10 cellular contexts compared by ENCODE assay signal in the genomic region with DNA sequence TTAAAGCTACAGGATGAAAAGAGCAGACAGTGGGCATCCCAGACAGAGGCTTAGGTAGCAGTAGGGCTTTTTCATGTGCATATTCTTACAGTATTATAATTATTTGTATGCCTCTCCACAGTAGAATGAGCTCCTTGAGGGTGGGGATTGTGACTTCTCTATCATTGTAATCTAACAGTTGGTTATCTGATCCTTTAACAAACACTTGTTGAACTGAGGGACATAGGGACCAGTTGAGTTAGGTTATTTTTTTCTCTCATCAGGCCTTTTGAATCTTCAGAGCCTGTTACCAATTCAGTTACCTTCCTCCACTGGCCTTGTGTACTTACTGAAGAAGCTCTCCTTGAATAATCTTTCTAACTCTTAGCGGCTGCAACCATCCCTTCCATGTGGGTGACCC. TPM values are rescaled to one million over a fixed set of nuclear protein-coding genes. Genes with fewer than 3 reads are reported as not detected.
DNase-seq lines count a peak whose midpoint lies in the region; ATAC-seq and TF ChIP-seq lines count a peak whose summit lies in the region.
"Had no signal": no experiment of that assay in that cellular context is flagged by ENCODE, and none has a peak within 500 bp of the region (broad histone marks: within the 10 kb centered on the region; RNA-seq: fewer than 3 reads in every experiment).

No MANE protein-coding gene starts in this region.

- H3K9me3 Mint-ChIP-seq in T-helper 2 cell treated with Interferon-gamma antibody and Interleukin-4, amounts not matched to agents 5 μg/mL and 100 μg/mL, for 36 hours, result no peaks in the 10 kb centered on the region
- no peaks in the 10 kb centered on the region for H3K9me3 Mint-ChIP-seq in effector memory CD8-positive, alpha-beta T cell

- H3K36me3 ChIP-seq in OCI-LY1 (ENCODE audit: insufficient read depth, low read length) (peaks cover 34% of the 10 kb centered on the region), osteoblast (ENCODE audit: insufficient read depth, low read length) (peaks cover 19% of the 10 kb centered on the region)

- H3K79me2 ChIP-seq in OCI-LY1 (ENCODE audit: insufficient read depth, low read length), result peaks cover 31% of the 10 kb centered on the region
- peaks cover 58% of the 10 kb centered on the region for H3K79me2 ChIP-seq in osteoblast (ENCODE audit: insufficient read depth, low read length)

- peak overlapping the region; percentile 91 for H3K9ac ChIP-seq in OCI-LY1 (ENCODE audit: low read length)

- H3K9me3 ChIP-seq in OCI-LY1 (ENCODE audit: low read length) (no peaks in the 10 kb centered on the region), osteoblast (ENCODE audit: low read depth, low read length) (no peaks in the 10 kb centered on the region)
- H3K9me3 ChIP-seq: thyroid gland had no signal

- H3K4me3 ChIP-seq in OCI-LY1 (ENCODE audit: low read depth, low read length, poor library complexity, severe bottlenecking) (peak overlapping the region; percentile 89), osteoblast (ENCODE audit: insufficient read depth, low read length) (no peak overlapping the region)

- peaks cover 33% of the 10 kb centered on the region for H3K36me3 Mint-ChIP-seq in T-helper 2 cell treated with Interferon-gamma antibody and Interleukin-4, amounts not matched to agents 5 μg/mL and 100 μg/mL, for 36 hours (ENCODE audit: low read depth)
- H3K36me3 Mint-ChIP-seq in effector memory CD8-positive, alpha-beta T cell (ENCODE audit: insufficient read depth), result peaks cover 62% of the 10 kb centered on the region

- H3K27ac ChIP-seq in OCI-LY1 (ENCODE audit: low read depth, low read length, poor library complexity, severe bottlenecking), result no peak overlapping the region
- no peak overlapping the region for H3K27ac ChIP-seq in osteoblast (ENCODE audit: low read depth, low read length)

- peak overlapping the region; percentile 100 for H3K27ac Mint-ChIP-seq in T-helper 2 cell treated with Interferon-gamma antibody and Interleukin-4, amounts not matched to agents 5 μg/mL and 100 μg/mL, for 36 hours
- peak overlapping the region; percentile 98 to 100 for H3K27ac Mint-ChIP-seq in effector memory CD8-positive, alpha-beta T cell

- H3K4me1 ChIP-seq in OCI-LY1 (ENCODE audit: insufficient read depth, low read length, severe bottlenecking) (peaks cover 40% of the 10 kb centered on the region), osteoblast (ENCODE audit: insufficient read depth, low read length) (peaks cover 31% of the 10 kb centered on the region)

- no peak overlapping the region for H2AFZ ChIP-seq in OCI-LY1 (ENCODE audit: low read length)
- H2AFZ ChIP-seq in osteoblast (ENCODE audit: low read length), result no peak overlapping the region

- H3K4me1 Mint-ChIP-seq in T-helper 2 cell treated with Interferon-gamma antibody and Interleukin-4, amounts not matched to agents 5 μg/mL and 100 μg/mL, for 36 hours (ENCODE audit: low read depth), result peaks cover 46% of the 10 kb centered on the region
- peaks cover 33 to 62% of the 10 kb centered on the region in 2 donors for H3K4me1 Mint-ChIP-seq in effector memory CD8-positive, alpha-beta T cell (ENCODE audit: low read depth in 2 of 2)

- H3K4me2 ChIP-seq in OCI-LY1 (ENCODE audit: low read length) (peak overlapping the region; percentile 84), osteoblast (ENCODE audit: insufficient read depth, low read length) (peak overlapping the region; percentile 86)

- H3K9me2 ChIP-seq in OCI-LY1 (ENCODE audit: low read depth, low read length), result no peaks in the 10 kb centered on the region

- no peak for DNase-seq in T-helper 2 cell treated with Interferon-gamma antibody and Interleukin-4, amounts not matched to agents 5 μg/mL and 100 μg/mL, for 36 hours (ENCODE audit: low spot score)
- DNase-seq in T-helper 2 cell, result no peak
- DNase-seq in effector memory CD8-positive, alpha-beta T cell, result no peak
- no peak for DNase-seq in osteoblast (ENCODE audit: insufficient read length, low spot score, missing footprints)
- no peak for DNase-seq in NCI-H2196 (lab: John Stamatoyannopoulos, UW; ENCODE audit: unreplicated experiment)
- DNase-seq in HuH-7.5 (ENCODE audit: low spot score), result no peak
- DNase-seq: stimulated activated CD4-positive, alpha-beta T cell treated with anti-CD3 and anti-CD28 coated beads, Interleukin-1b, Interleukin-23, amount 100 ng/mL, for 48 hours; thyroid gland had no signal

- no peak for ATAC-seq in effector memory CD8-positive, alpha-beta T cell (replicated peaks)
- no peak for ATAC-seq in GM18909 (IDR thresholded peaks at IDR 0.05; ENCODE audit: poor library complexity, unreplicated experiment)

- no peaks in the 10 kb centered on the region for H4K20me1 ChIP-seq in OCI-LY1 (ENCODE audit: insufficient read depth, low read length)
- H4K20me1 ChIP-seq in osteoblast (ENCODE audit: insufficient read depth, low read length), result peaks cover 13% of the 10 kb centered on the region

- TF ChIP-seq CTCF in OCI-LY1 (IDR thresholded peaks at IDR 0.05; ENCODE audit: low read length) (no peak), osteoblast (IDR thresholded peaks at IDR 0.05; ENCODE audit: extremely low read depth, low read depth, low read length) (no peak)

- H3K27me3 Mint-ChIP-seq in T-helper 2 cell treated with Interferon-gamma antibody and Interleukin-4, amounts not matched to agents 5 μg/mL and 100 μg/mL, for 36 hours (ENCODE audit: low read depth), result no peaks in the 10 kb centered on the region
- H3K27me3 Mint-ChIP-seq in effector memory CD8-positive, alpha-beta T cell, result no peaks in the 10 kb centered on the region

- H3K27me3 ChIP-seq in OCI-LY1 (ENCODE audit: insufficient read depth, low read length), result no peaks in the 10 kb centered on the region
- no peaks in the 10 kb centered on the region for H3K27me3 ChIP-seq in osteoblast (ENCODE audit: insufficient read depth, low read length)
- H3K27me3 ChIP-seq: thyroid gland had no signal

- H3F3A ChIP-seq in OCI-LY1 (ENCODE audit: insufficient read depth, low read length), result no peaks in the 10 kb centered on the region

- peak overlapping the region; percentile 95 for H3K4me3 Mint-ChIP-seq in T-helper 2 cell treated with Interferon-gamma antibody and Interleukin-4, amounts not matched to agents 5 μg/mL and 100 μg/mL, for 36 hours
- H3K4me3 Mint-ChIP-seq in effector memory CD8-positive, alpha-beta T cell, result peak overlapping the region; percentile 87 to 99

RNA-seq across cellular contexts. Expression of gene LSM3, which starts 1.2 kb away (rescaled TPM):
- total RNA-seq in osteoblast, result 5.1 and 5.6 TPM in 2 replicates

RNA-seq across cellular contexts. Expression of gene XPC, which starts 1.4 kb away (rescaled TPM):
- 50.1 and 52.1 TPM in 2 replicates for total RNA-seq in osteoblast

RNA-seq across cellular contexts. Expression of gene TMEM43, which starts 54.9 kb away (rescaled TPM):
- total RNA-seq in osteoblast, result 138 and 145 TPM in 2 replicates

RNA-seq across cellular contexts. Expression of gene CHCHD4, which starts 55.1 kb away (rescaled TPM):
- total RNA-seq in osteoblast, result 9.1 and 10.1 TPM in 2 replicates
